In genomic region chr4:66688674-66689073, GRCh38 we compare ENCODE assay signal across 8 cellular contexts.
DNase-seq lines count a peak whose midpoint lies in the region; ATAC-seq and TF ChIP-seq lines count a peak whose summit lies in the region.
"Had no signal": no experiment of that assay in that cellular context is flagged by ENCODE, and none has a peak within 500 bp of the region (broad histone marks: within the 10 kb centered on the region; RNA-seq: fewer than 3 reads in every experiment).

No MANE protein-coding gene starts in this region.

- no peak overlapping the region for H3K4me3 Mint-ChIP-seq in GM23338
- no peak overlapping the region for H3K4me3 Mint-ChIP-seq in neural crest cell
- H3K4me3 Mint-ChIP-seq: stimulated activated naive CD8-positive, alpha-beta T cell treated with anti-CD3 and anti-CD28 coated beads, Interleukin-15, amount 100 ng/mL, for 72 hours had no signal

- H3K4me3 ChIP-seq in GM23338: no peak overlapping the region
- H3K4me3 ChIP-seq in adipocyte (ENCODE audit: low read length): no peak overlapping the region

- no peak overlapping the region for H3K27ac Mint-ChIP-seq in GM23338
- no peak overlapping the region for H3K27ac Mint-ChIP-seq in neural crest cell (ENCODE audit: unreplicated experiment)
- H3K27ac Mint-ChIP-seq: stimulated activated naive CD8-positive, alpha-beta T cell treated with anti-CD3 and anti-CD28 coated beads, Interleukin-15, amount 100 ng/mL, for 72 hours had no signal

- ATAC-seq in GM23338 (no peak), GM19463 (IDR thresholded peaks at IDR 0.05; ENCODE audit: unreplicated experiment) (no peak)
- ATAC-seq: stimulated activated naive CD8-positive, alpha-beta T cell treated with anti-CD3 and anti-CD28 coated beads, Interleukin-15, amount 100 ng/mL, for 72 hours had no signal

- H3K9me3 Mint-ChIP-seq in GM23338 (no peaks in the 10 kb centered on the region), neural crest cell (no peaks in the 10 kb centered on the region)

- H3K27me3 Mint-ChIP-seq in GM23338 (ENCODE audit: insufficient read depth, low read depth, poor library complexity): no peaks in the 10 kb centered on the region
- no peaks in the 10 kb centered on the region for H3K27me3 Mint-ChIP-seq in neural crest cell (ENCODE audit: low read depth)
- H3K27me3 Mint-ChIP-seq: stimulated activated naive CD8-positive, alpha-beta T cell treated with anti-CD3 and anti-CD28 coated beads, Interleukin-15, amount 100 ng/mL, for 72 hours had no signal

- H3K36me3 ChIP-seq in GM23338 (ENCODE audit: insufficient read depth): no peaks in the 10 kb centered on the region
- no peaks in the 10 kb centered on the region for H3K36me3 ChIP-seq in adipocyte (ENCODE audit: control insufficient read depth, insufficient read depth, low read length, severe bottlenecking)

- no peaks in the 10 kb centered on the region for H3K36me3 Mint-ChIP-seq in GM23338 (ENCODE audit: low read depth)
- no peaks in the 10 kb centered on the region for H3K36me3 Mint-ChIP-seq in neural crest cell (ENCODE audit: low read depth)

- H4K20me1 ChIP-seq in GM23338 (replicated peaks; ENCODE audit: insufficient read depth): no peaks in the 10 kb centered on the region

- H3K27ac ChIP-seq in GM23338 (ENCODE audit: low read depth): no peak overlapping the region

- H3K4me1 ChIP-seq in GM23338 (ENCODE audit: insufficient read depth) (no peaks in the 10 kb centered on the region), adipocyte (ENCODE audit: control insufficient read depth, insufficient read depth, low read length) (no peaks in the 10 kb centered on the region)

- H3K9me3 ChIP-seq in adipocyte (ENCODE audit: control insufficient read depth, low read length): no peaks in the 10 kb centered on the region

- peak; percentile 6 for DNase-seq in GM23338 (ENCODE audit: low spot score)
- peak; percentile 8 for DNase-seq in NCI-H2029 (lab: John Stamatoyannopoulos, UW)
- DNase-seq in adipocyte (ENCODE audit: low read depth): peak; percentile 68
- no peak for DNase-seq in neural crest cell (ENCODE audit: low read depth, low spot score)
- DNase-seq in stimulated activated CD4-positive, alpha-beta T cell treated with anti-CD3 and anti-CD28 coated beads, Interleukin-12 subunit alpha, Interleukin-12 subunit beta, amount 100 ng/mL, for 4 hours: no peak
- DNase-seq in activated naive CD4-positive, alpha-beta T cell treated with anti-CD3 and anti-CD28 coated beads, Interleukin-2, amount 50 U/mL, for 16 hours: no peak
- DNase-seq: stimulated activated naive CD8-positive, alpha-beta T cell treated with anti-CD3 and anti-CD28 coated beads, Interleukin-15, amount 100 ng/mL, for 72 hours had no signal

- no peak overlapping the region for H3K9ac ChIP-seq in adipocyte (ENCODE audit: low read length)

- TF ChIP-seq CTCF in GM23338 (conservative IDR thresholded peaks at IDR 0.05; ENCODE audit: low read depth in 2 of 2) (peak in 1 of 2 experiments; percentile 39; a peak in 2 of 4 replicates), neural crest cell (conservative IDR thresholded peaks at IDR 0.05) (peak; percentile 65)

- H3F3A ChIP-seq in GM23338 (replicated peaks; ENCODE audit: low read depth): no peaks in the 10 kb centered on the region

- no peak overlapping the region for H3K4me2 ChIP-seq in GM23338

- no peaks in the 10 kb centered on the region for H3K9me2 ChIP-seq in GM23338 (ENCODE audit: insufficient read depth)

- peaks cover under 1% of the 10 kb centered on the region; the same call in 2 of the 3 replicates for H3K4me1 Mint-ChIP-seq in GM23338
- H3K4me1 Mint-ChIP-seq in neural crest cell: peaks cover under 1% of the 10 kb centered on the region
- H3K4me1 Mint-ChIP-seq: stimulated activated naive CD8-positive, alpha-beta T cell treated with anti-CD3 and anti-CD28 coated beads, Interleukin-15, amount 100 ng/mL, for 72 hours had no signal

- no peaks in the 10 kb centered on the region for H3K79me2 ChIP-seq in GM23338 (replicated peaks; ENCODE audit: insufficient read depth)

- H2AFZ ChIP-seq in GM23338: no peak overlapping the region

- H3K27me3 ChIP-seq in GM23338 (ENCODE audit: insufficient read depth): no peaks in the 10 kb centered on the region
- no peaks in the 10 kb centered on the region for H3K27me3 ChIP-seq in adipocyte (replicated peaks; ENCODE audit: control insufficient read depth, insufficient read depth, low read length)

TF ChIP-seq in GM23338, 12 proteins besides CTCF, POLR2A, EP300 and RAD21 (continues in another document):
- TF ChIP-seq JUNB (IDR thresholded peaks at IDR 0.05; ENCODE audit: unreplicated experiment) (no peak), CREB1 (CRISPR knock-in tag; IDR thresholded peaks at IDR 0.05; ENCODE audit: low read depth) (no peak), POLR2AphosphoS5 (IDR thresholded peaks at IDR 0.05; ENCODE audit: low read depth) (no peak), ZNF331 (CRISPR knock-in tag; IDR thresholded peaks at IDR 0.05; ENCODE audit: low read depth) (no peak), EZH2 (IDR thresholded peaks at IDR 0.05; ENCODE audit: low read depth, unreplicated experiment) (no peak), ETS1 (IDR thresholded peaks at IDR 0.05) (no peak), NANOG (IDR thresholded peaks at IDR 0.05; ENCODE audit: borderline replicate concordance) (no peak), ZNF114 (CRISPR knock-in tag; IDR thresholded peaks at IDR 0.05) (no peak), EZH2phosphoT487 (IDR thresholded peaks at IDR 0.05; ENCODE audit: unreplicated experiment) (no peak), REST (IDR thresholded peaks at IDR 0.05; ENCODE audit: unreplicated experiment) (no peak)

Comparison
In these comparisons a context has a peak if more than half of its experiments do, and no peak if none do; other contexts are left out.
1. DNase-seq: peak in GM23338 (single experiment), NCI-H2029 (single experiment) and adipocyte (single experiment); none in neural crest cell (single experiment), stimulated activated CD4-positive, alpha-beta T cell treated with anti-CD3 and anti-CD28 coated beads, Interleukin-12 subunit alpha, Interleukin-12 subunit beta, amount 100 ng/mL, for 4 hours (single experiment) and activated naive CD4-positive, alpha-beta T cell treated with anti-CD3 and anti-CD28 coated beads, Interleukin-2, amount 50 U/mL, for 16 hours (single experiment).